33 cellular contexts compared by ENCODE assay signal in genomic region chr20:45253260-45253659, GRCh38. TPM values are rescaled to one million over a fixed set of nuclear protein-coding genes. Genes with fewer than 3 reads are reported as not detected.
DNase-seq lines count a peak whose midpoint lies in the region; ATAC-seq and TF ChIP-seq lines count a peak whose summit lies in the region.
"Had no signal": no experiment of that assay in that cellular context is flagged by ENCODE, and none has a peak within 500 bp of the region (broad histone marks: within the 10 kb centered on the region; RNA-seq: fewer than 3 reads in every experiment).

No MANE protein-coding gene starts in this region.

- peak overlapping the region; percentile 77 for H3K27ac Mint-ChIP-seq in Calu3 (ENCODE audit: unreplicated experiment)
- H3K27ac Mint-ChIP-seq: activated CD4-positive, alpha-beta memory T cell treated with anti-CD3 and anti-CD28 coated beads for 36 hours; activated naive CD8-positive, alpha-beta T cell; CD8-positive, alpha-beta T cell; effector memory CD8-positive, alpha-beta T cell; immature natural killer cell; stimulated activated memory B cell treated with anti-CD40 and anti-IgM and Interleukin-4, amounts not matched to agents 10 μg/mL and 1 μg/mL and 100 μg/mL, for 72 hours had no signal

- H3K4me1 Mint-ChIP-seq in Calu3 (ENCODE audit: low read depth, unreplicated experiment), result peaks cover 49% of the 10 kb centered on the region
- H3K4me1 Mint-ChIP-seq: immature natural killer cell; stimulated activated memory B cell treated with anti-CD40 and anti-IgM and Interleukin-4, amounts not matched to agents 10 μg/mL and 1 μg/mL and 100 μg/mL, for 72 hours had no signal

- BruUV-seq in Calu3 (replicated peaks; lab: Mats Ljungman, UMichigan), result no TSS peak

- H3K27me3 Mint-ChIP-seq in Calu3 (ENCODE audit: unreplicated experiment), result no peaks in the 10 kb centered on the region

- ATAC-seq in RWPE2 (ENCODE audit: low read depth), result peak; percentile 32; the same call in 2 of the 3 replicates
- peak; percentile 9 for ATAC-seq in left lobe of liver
- ATAC-seq in gastrocnemius medialis, result no peak
- ATAC-seq in GM18870 (IDR thresholded peaks at IDR 0.05; ENCODE audit: unreplicated experiment), result no peak
- ATAC-seq: CD8-positive, alpha-beta T cell; effector memory CD8-positive, alpha-beta T cell; stimulated activated memory B cell treated with anti-CD40 and anti-IgM and Interleukin-4, amounts not matched to agents 10 μg/mL and 1 μg/mL and 100 μg/mL, for 72 hours had no signal

- H3K36me3 Mint-ChIP-seq in Calu3 (ENCODE audit: insufficient read depth, unreplicated experiment), result peaks cover 16% of the 10 kb centered on the region
- H3K36me3 Mint-ChIP-seq: activated CD4-positive, alpha-beta memory T cell treated with anti-CD3 and anti-CD28 coated beads for 36 hours; activated naive CD8-positive, alpha-beta T cell; CD8-positive, alpha-beta T cell; immature natural killer cell; stimulated activated memory B cell treated with anti-CD40 and anti-IgM and Interleukin-4, amounts not matched to agents 10 μg/mL and 1 μg/mL and 100 μg/mL, for 72 hours had no signal

- DNase-seq in Calu3 (peak; percentile 54), RWPE2 (ENCODE audit: low spot score) (no peak), left lobe of liver (ENCODE audit: low spot score) (no peak), gastrocnemius medialis (peak in 1 of 2 donors; percentile 55), NCI-H2171 (lab: John Stamatoyannopoulos, UW) (no peak)
- DNase-seq in activated CD8-positive, alpha-beta memory T cell treated with anti-CD3 and anti-CD28 coated beads, Interleukin-2, amount 50 U/mL, for 48 hours, result no peak
- DNase-seq in activated T-cell treated with anti-CD3 and anti-CD28 coated beads, Interleukin-2, amount 50 U/mL, for 1 hour, result no peak
- DNase-seq: activated CD4-positive, alpha-beta memory T cell treated with anti-CD3 and anti-CD28 coated beads for 36 hours; activated CD4-positive, CD25-positive, alpha-beta regulatory T cell treated with anti-CD3 and anti-CD28 coated beads, Interleukin-2, amount 50 U/mL, for 72 hours; activated effector memory CD4-positive, alpha-beta T cell treated with Interleukin-2 at 50 U/mL for 16 hours; AML-193; aorta; caudate nucleus; CD8-positive, alpha-beta T cell; cortex of kidney; DMS 273 treated with DMSO at 0.1 percent for 48 hours; effector memory CD8-positive, alpha-beta T cell; GM23248; hypothalamus; immature natural killer cell; IMR-90; midbrain; NCI-H1105; NCI-H1930; RPMI8226; stimulated activated CD4-positive, alpha-beta T cell treated with anti-CD3 and anti-CD28 coated beads, Interleukin-4, amount 100 ng/mL, for 1 hour; uterus had no signal

- intact Hi-C loops in Calu3 (cut with micrococcal nuclease; ENCODE audit: unreplicated experiment), result loop anchor here (5.0 kb wide), 1 partner anchor 39 kb away; no protein-coding TSS in a partner anchor
- intact Hi-C loops in gastrocnemius medialis (cut with DNase I; ENCODE audit: low total_unique reads), result loop anchor here (5.0 kb wide), 1 partner anchor 39 kb away; no protein-coding TSS in a partner anchor

- H3K36me3 ChIP-seq in RWPE2 (ENCODE audit: low read depth) (no peaks in the 10 kb centered on the region), gastrocnemius medialis (no peaks in the 10 kb centered on the region)
- H3K36me3 ChIP-seq: right atrium auricular region, uterus had no signal

- no peaks in the 10 kb centered on the region for H3K9me3 ChIP-seq in RWPE2 (ENCODE audit: severe bottlenecking)
- H3K9me3 ChIP-seq in gastrocnemius medialis, result no peaks in the 10 kb centered on the region
- H3K9me3 ChIP-seq: right atrium auricular region, uterus had no signal

- no peaks in the 10 kb centered on the region for H3K27me3 ChIP-seq in RWPE2 (ENCODE audit: insufficient read depth, poor library complexity, severe bottlenecking)
- H3K27me3 ChIP-seq in gastrocnemius medialis, result no peaks in the 10 kb centered on the region
- H3K27me3 ChIP-seq: right atrium auricular region, uterus had no signal

- H3K4me3 ChIP-seq in RWPE2 (ENCODE audit: severe bottlenecking), result no peak overlapping the region
- peak overlapping the region; percentile 35 to 55 (median 54) for H3K4me3 ChIP-seq in gastrocnemius medialis
- H3K4me3 ChIP-seq: GM23248, right atrium auricular region, uterus had no signal

- H3K9me3 Mint-ChIP-seq in Calu3 (ENCODE audit: low read depth, unreplicated experiment), result no peaks in the 10 kb centered on the region
- H3K9me3 Mint-ChIP-seq: activated CD4-positive, alpha-beta memory T cell treated with anti-CD3 and anti-CD28 coated beads for 36 hours; CD8-positive, alpha-beta T cell; effector memory CD8-positive, alpha-beta T cell; immature natural killer cell; stimulated activated memory B cell treated with anti-CD40 and anti-IgM and Interleukin-4, amounts not matched to agents 10 μg/mL and 1 μg/mL and 100 μg/mL, for 72 hours had no signal

- in situ Hi-C loops in gastrocnemius medialis (cut with MboI; ENCODE audit: low sequenced_read_pairs in 4 of 4), result no loop called here

- H3K4me3 Mint-ChIP-seq in Calu3 (ENCODE audit: low read depth, unreplicated experiment), result peak overlapping the region; percentile 57
- H3K4me3 Mint-ChIP-seq: activated CD4-positive, alpha-beta memory T cell treated with anti-CD3 and anti-CD28 coated beads for 36 hours; activated naive CD8-positive, alpha-beta T cell; CD8-positive, alpha-beta T cell; effector memory CD8-positive, alpha-beta T cell; immature natural killer cell; stimulated activated memory B cell treated with anti-CD40 and anti-IgM and Interleukin-4, amounts not matched to agents 10 μg/mL and 1 μg/mL and 100 μg/mL, for 72 hours had no signal

- no peak for TF ChIP-seq POLR2A in gastrocnemius medialis (IDR thresholded peaks at IDR 0.05)

- CTCF ChIA-PET in Calu3 (lab: Charles Lee), result interaction anchor here (1.8 to 3.1 kb wide), 3 partner anchors 15 to 40 kb away, joined by 5 to 26 read pairs (median 15); no protein-coding TSS in a partner anchor

- TF ChIP-seq CTCF in Calu3 (IDR thresholded peaks at IDR 0.05; ENCODE audit: unreplicated experiment) (no peak), RWPE2 (IDR thresholded peaks at IDR 0.05; ENCODE audit: poor library complexity, severe bottlenecking) (no peak), gastrocnemius medialis (IDR thresholded peaks at IDR 0.05 in 4 of 5, conservative IDR thresholded peaks at IDR 0.05 in 1 of 5) (no peak)

- peaks cover 25% of the 10 kb centered on the region for H3K4me1 ChIP-seq in RWPE2 (ENCODE audit: insufficient read depth, poor library complexity, severe bottlenecking)
- H3K4me1 ChIP-seq in gastrocnemius medialis, result peaks cover 5 to 15% of the 10 kb centered on the region in 2 donors
- H3K4me1 ChIP-seq: uterus had no signal

- H3K27ac ChIP-seq in RWPE2 (ENCODE audit: poor library complexity, severe bottlenecking) (no peak overlapping the region), gastrocnemius medialis (peak overlapping the region; percentile 81 to 83 (median 81))
- H3K27ac ChIP-seq: GM23248, parathyroid adenoma, right atrium auricular region, uterus had no signal

RNA-seq across cellular contexts. Expression of gene SLPI, which starts 1.1 kb away (rescaled TPM):
- total RNA-seq in Calu3 (2022) (270 and 446 TPM in 2 replicates), left lobe of liver (147 TPM), gastrocnemius medialis (1,000 to 10,000 TPM in 1 of 4 donors, 100 to 1,000 TPM in 3; 194 to 1,792 (median 504) TPM)
- total RNA-seq: activated CD4-positive, alpha-beta memory T cell treated with anti-CD3 and anti-CD28 coated beads for 36 hours; CD8-positive, alpha-beta T cell; IMR-90 had no signal

RNA-seq across cellular contexts. Expression of gene SEMG2, which starts 32.1 kb away (rescaled TPM):
- total RNA-seq in Calu3 (2022) (not detected in 2 replicates), left lobe of liver (not detected), gastrocnemius medialis (not detected)
- total RNA-seq: activated CD4-positive, alpha-beta memory T cell treated with anti-CD3 and anti-CD28 coated beads for 36 hours; aorta; CD8-positive, alpha-beta T cell; GM23248; IMR-90; right atrium auricular region; T-helper 1 cell treated with Interleukin-12 subunit alpha and Interleukin-12 subunit beta and Interleukin-4 antibody, amounts not matched to agents 30 ng/mL and 1 ng/mL, for 36 hours; uterus had no signal

RNA-seq across cellular contexts. Expression of gene SEMG1, which starts 46.4 kb away (rescaled TPM):
- total RNA-seq in Calu3 (2022) (0.21 TPM in 1 of 2 replicates, not detected in the other), left lobe of liver (not detected), gastrocnemius medialis (not detected)
- total RNA-seq: activated CD4-positive, alpha-beta memory T cell treated with anti-CD3 and anti-CD28 coated beads for 36 hours; aorta; CD8-positive, alpha-beta T cell; GM23248; IMR-90; right atrium auricular region; T-helper 1 cell treated with Interleukin-12 subunit alpha and Interleukin-12 subunit beta and Interleukin-4 antibody, amounts not matched to agents 30 ng/mL and 1 ng/mL, for 36 hours; uterus had no signal

RNA-seq across cellular contexts. Expression of gene RBPJL, which starts 53.4 kb away (rescaled TPM):
- total RNA-seq in Calu3 (2022) (not detected in 2 replicates), left lobe of liver (0.23 TPM), gastrocnemius medialis (not detected)
- total RNA-seq: activated CD4-positive, alpha-beta memory T cell treated with anti-CD3 and anti-CD28 coated beads for 36 hours; aorta; CD8-positive, alpha-beta T cell; GM23248; IMR-90; right atrium auricular region; T-helper 1 cell treated with Interleukin-12 subunit alpha and Interleukin-12 subunit beta and Interleukin-4 antibody, amounts not matched to agents 30 ng/mL and 1 ng/mL, for 36 hours; uterus had no signal

RNA-seq across cellular contexts. Expression of gene MATN4, which starts 54.8 kb away (rescaled TPM):
- total RNA-seq in Calu3 (2022) (0.17 and 0.29 TPM in 2 replicates), left lobe of liver (not detected), gastrocnemius medialis (not detected)
- total RNA-seq: CD8-positive, alpha-beta T cell; GM23248; IMR-90; right atrium auricular region had no signal

Comparison
In these comparisons a context has a peak if more than half of its experiments do, and no peak if none do; other contexts are left out.
1. ATAC-seq: peak in RWPE2 (single experiment) and left lobe of liver (single experiment); none in gastrocnemius medialis (0 of 2) and GM18870 (single experiment).